In the genomic region with DNA sequence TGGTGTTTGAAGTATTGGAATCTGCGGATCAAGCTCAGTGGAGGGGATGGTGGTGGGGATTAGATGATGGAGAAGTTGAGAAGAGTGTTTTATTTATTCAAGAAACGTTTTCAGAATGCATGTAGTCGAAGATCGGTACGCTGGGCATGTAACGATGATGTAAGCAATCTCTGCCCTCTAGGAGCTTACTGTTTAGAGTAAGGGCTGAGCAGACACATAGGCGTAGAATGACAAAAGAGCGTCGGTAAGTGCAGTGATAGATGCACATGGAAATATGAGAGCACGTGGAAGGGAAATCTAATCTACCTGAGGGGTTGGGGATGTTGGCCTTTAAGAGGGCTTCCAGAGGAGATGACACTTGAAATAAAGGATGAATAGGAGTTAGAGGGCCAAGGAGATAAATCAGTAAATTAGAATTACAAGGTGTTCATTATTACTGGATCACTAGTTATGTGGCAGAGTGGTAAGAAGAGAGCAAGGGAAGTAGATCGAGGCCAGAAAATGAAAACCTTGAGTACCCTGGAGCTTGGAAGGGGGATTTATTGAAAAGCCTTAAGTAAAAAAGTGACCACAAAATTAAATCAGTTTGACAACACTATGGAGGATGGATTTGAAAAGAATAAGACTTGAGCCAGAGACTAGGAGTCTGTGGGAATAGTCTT, we compare ENCODE assay signal across 8 cellular contexts. TPM values are rescaled to one million over a fixed set of nuclear protein-coding genes. Genes with fewer than 3 reads are reported as not detected.
DNase-seq lines count a peak whose midpoint lies in the region; ATAC-seq and TF ChIP-seq lines count a peak whose summit lies in the region.

No MANE protein-coding gene starts in this region.

- no peak for DNase-seq in GM06990 (ENCODE audit: extremely low read depth, insufficient read length)
- DNase-seq in activated CD8-positive, alpha-beta T cell treated with anti-CD3 and anti-CD28 coated beads, Interleukin-2, amount 10 ng/mL, durations not matched to agents 7 days and 5 days, result no peak
- no peak for DNase-seq in substantia nigra (lab: John Stamatoyannopoulos, UW)
- DNase-seq in KBM-7, result no peak
- DNase-seq in COR-L47 (lab: John Stamatoyannopoulos, UW), result no peak

- no peaks in the 10 kb centered on the region for H3K36me3 Mint-ChIP-seq in activated CD8-positive, alpha-beta T cell treated with anti-CD3 and anti-CD28 coated beads, Interleukin-2, amount 10 ng/mL, durations not matched to agents 7 days and 5 days (ENCODE audit: low read depth)

- ATAC-seq in GM21723 (IDR thresholded peaks at IDR 0.05; ENCODE audit: unreplicated experiment), result peak; percentile 34
- ATAC-seq in activated CD8-positive, alpha-beta T cell treated with anti-CD3 and anti-CD28 coated beads, Interleukin-2, amount 10 ng/mL, durations not matched to agents 7 days and 5 days, result peak; percentile 20

- CTCF ChIA-PET in activated CD8-positive, alpha-beta T cell treated with anti-CD3 and anti-CD28 coated beads, Interleukin-2, amount 10 ng/mL, durations not matched to agents 7 days and 5 days (lab: Charles Lee), result interaction anchor here (0.6 to 6.0 kb wide), 14 partner anchors 9 to 685 kb away, joined by 3 to 49 read pairs (median 4); a partner anchor contains a TSS

- no peaks in the 10 kb centered on the region for H3K36me3 ChIP-seq in GM06990 (ENCODE audit: control insufficient read depth, insufficient read depth, low read length)
- H3K36me3 ChIP-seq in KMS-11 (ENCODE audit: insufficient read depth), result no peaks in the 10 kb centered on the region
- no peaks in the 10 kb centered on the region for H3K36me3 ChIP-seq in iPS-18a (ENCODE audit: control insufficient read depth, low read depth, low read length)

- H3K4me3 ChIP-seq in GM06990 (replicated peaks; ENCODE audit: low read depth, low read length) (peak overlapping the region; percentile 92), KMS-11 (IDR thresholded peaks at IDR 0.05; ENCODE audit: insufficient read depth, low read depth, low read length) (no peak overlapping the region), iPS-18a (ENCODE audit: low read length) (peak overlapping the region; percentile 98)

- no peak for TF ChIP-seq CTCF in GM06990 (IDR thresholded peaks at IDR 0.05; ENCODE audit: insufficient read depth, low read length, poor library complexity, severe bottlenecking)
- TF ChIP-seq CTCF in KMS-11 (conservative IDR thresholded peaks at IDR 0.05; ENCODE audit: low read depth, low read length), result no peak

- H4K20me1 ChIP-seq in KMS-11 (ENCODE audit: insufficient read depth), result no peaks in the 10 kb centered on the region

- H3K27me3 Mint-ChIP-seq in activated CD8-positive, alpha-beta T cell treated with anti-CD3 and anti-CD28 coated beads, Interleukin-2, amount 10 ng/mL, durations not matched to agents 7 days and 5 days (ENCODE audit: low read depth), result no peaks in the 10 kb centered on the region

- POLR2A ChIA-PET in activated CD8-positive, alpha-beta T cell treated with anti-CD3 and anti-CD28 coated beads, Interleukin-2, amount 10 ng/mL, durations not matched to agents 7 days and 5 days (lab: Charles Lee), result interaction anchor here (0.5 to 2.4 kb wide), 10 partner anchors 8 to 354 kb away, joined by 3 to 19 read pairs (median 5); a partner anchor contains a TSS

- no peak overlapping the region for H3K4me3 Mint-ChIP-seq in activated CD8-positive, alpha-beta T cell treated with anti-CD3 and anti-CD28 coated beads, Interleukin-2, amount 10 ng/mL, durations not matched to agents 7 days and 5 days

- no peaks in the 10 kb centered on the region for H3K9me3 Mint-ChIP-seq in activated CD8-positive, alpha-beta T cell treated with anti-CD3 and anti-CD28 coated beads, Interleukin-2, amount 10 ng/mL, durations not matched to agents 7 days and 5 days (ENCODE audit: insufficient read depth)

- H3K9ac ChIP-seq in KMS-11 (no peak overlapping the region), iPS-18a (ENCODE audit: low read length) (peak overlapping the region; percentile 97)

- no peaks in the 10 kb centered on the region for H3K4me1 ChIP-seq in KMS-11 (ENCODE audit: low read depth, poor library complexity, severe bottlenecking)
- H3K4me1 ChIP-seq in iPS-18a (ENCODE audit: control insufficient read depth, low read depth, low read length), result peaks cover 34% of the 10 kb centered on the region

- peak overlapping the region; percentile 79; the same call in 1 of the 2 replicates for H2AFZ ChIP-seq in KMS-11 (ENCODE audit: low read depth)

- no peaks in the 10 kb centered on the region for H3K79me2 ChIP-seq in KMS-11 (ENCODE audit: insufficient read depth, low read depth)

- no peak overlapping the region for H3K27ac Mint-ChIP-seq in activated CD8-positive, alpha-beta T cell treated with anti-CD3 and anti-CD28 coated beads, Interleukin-2, amount 10 ng/mL, durations not matched to agents 7 days and 5 days

- H3K9me3 ChIP-seq in iPS-18a (ENCODE audit: control insufficient read depth, low read depth, low read length), result no peaks in the 10 kb centered on the region

- H3K27ac ChIP-seq in KMS-11, result no peak overlapping the region
- H3K27ac ChIP-seq in iPS-18a (ENCODE audit: low read length), result peak overlapping the region; percentile 89
- peak overlapping the region; percentile 76 for H3K27ac ChIP-seq in substantia nigra (ENCODE audit: low read depth, low read length, poor library complexity, severe bottlenecking)

- H3K27me3 ChIP-seq in GM06990 (replicated peaks; ENCODE audit: control insufficient read depth, insufficient read depth, low read length) (no peaks in the 10 kb centered on the region), KMS-11 (ENCODE audit: insufficient read depth, low read depth) (no peaks in the 10 kb centered on the region), iPS-18a (ENCODE audit: control insufficient read depth, insufficient read depth, low read length) (no peaks in the 10 kb centered on the region)

- peak overlapping the region; percentile 64; the same call in 1 of the 2 replicates for H3K4me2 ChIP-seq in KMS-11

- H3K4me1 Mint-ChIP-seq in activated CD8-positive, alpha-beta T cell treated with anti-CD3 and anti-CD28 coated beads, Interleukin-2, amount 10 ng/mL, durations not matched to agents 7 days and 5 days (ENCODE audit: low read depth), result peaks cover 13% of the 10 kb centered on the region

- in situ Hi-C loops in KBM-7 (cut with MboI; ENCODE audit: low pct_unique_long_range_greater_than_20kb, low sequenced_read_pairs), result no loop called here

RNA-seq across cellular contexts. Expression of a gene that starts 0.7 kb away (rescaled TPM):
- 10 to 100 TPM; 17.1 to 18.1 TPM for total RNA-seq in activated CD8-positive, alpha-beta T cell treated with anti-CD3 and anti-CD28 coated beads, Interleukin-2, amount 10 ng/mL, durations not matched to agents 7 days and 5 days

RNA-seq across cellular contexts. Expression of a gene that starts 30.5 kb away (rescaled TPM):
- 1 to 10 TPM; 8.0 to 9.1 TPM for total RNA-seq in activated CD8-positive, alpha-beta T cell treated with anti-CD3 and anti-CD28 coated beads, Interleukin-2, amount 10 ng/mL, durations not matched to agents 7 days and 5 days
